ENCODE assay signal across 1 cellular context in the genomic region with DNA sequence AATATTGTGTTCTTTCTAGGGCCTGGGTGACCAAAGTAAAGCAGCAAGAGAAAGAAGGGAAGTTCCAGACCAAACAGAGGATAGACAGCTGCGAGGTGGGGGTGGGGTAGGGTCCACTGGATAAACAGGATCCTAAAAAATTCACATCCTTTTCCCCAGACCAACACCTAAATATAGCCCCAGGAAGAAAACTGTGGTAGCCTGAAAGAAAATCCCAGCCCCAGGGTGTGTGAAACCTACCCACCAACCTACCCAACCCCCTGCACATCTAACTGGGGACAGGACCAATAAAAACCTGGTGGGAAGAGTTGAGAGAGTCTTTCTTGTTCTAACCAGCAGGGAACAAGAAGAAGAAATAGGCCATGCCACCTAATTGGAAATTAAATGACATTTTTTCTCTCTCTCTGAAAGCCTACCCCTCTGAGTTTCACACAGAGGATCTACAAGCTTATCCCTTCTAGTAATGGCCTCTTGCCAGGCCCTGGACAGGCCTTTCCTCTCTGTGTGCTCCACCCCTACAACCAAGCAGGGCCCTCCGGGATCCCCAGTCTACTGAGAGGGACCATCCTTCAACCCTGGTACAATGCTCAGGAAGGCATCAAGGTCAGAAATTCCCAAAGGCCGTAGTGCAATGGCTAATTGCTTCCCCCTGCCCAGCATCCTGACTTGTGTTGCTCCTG.
TF ChIP-seq lines count a peak whose summit lies in the region.

No MANE protein-coding gene starts in this region.

TF ChIP-seq in endothelial cell of umbilical vein, 7 proteins besides CTCF, POLR2A, EP300 and RAD21:
- no peak for TF ChIP-seq EZH2 (IDR thresholded peaks at IDR 0.05; ENCODE audit: borderline replicate concordance, low read depth, low read length, severe bottlenecking)
- TF ChIP-seq GATA2 (IDR thresholded peaks at IDR 0.05; ENCODE audit: insufficient read depth, insufficient read length, low read depth, low read length): no peak
- no peak for TF ChIP-seq JUN (IDR thresholded peaks at IDR 0.05; ENCODE audit: borderline replicate concordance, insufficient read depth, insufficient read length, low read depth)
- TF ChIP-seq POLR2AphosphoS5 (IDR thresholded peaks at IDR 0.05; ENCODE audit: insufficient read depth, low read depth, low read length): no peak
- TF ChIP-seq MYC (IDR thresholded peaks at IDR 0.05; ENCODE audit: low read depth, low read length): no peak
- TF ChIP-seq, protein P1, sequence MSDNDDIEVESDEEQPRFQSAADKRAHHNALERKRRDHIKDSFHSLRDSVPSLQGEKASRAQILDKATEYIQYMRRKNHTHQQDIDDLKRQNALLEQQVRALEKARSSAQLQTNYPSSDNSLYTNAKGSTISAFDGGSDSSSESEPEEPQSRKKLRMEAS (IDR thresholded peaks at IDR 0.05; ENCODE audit: insufficient read depth, insufficient read length): no peak
- TF ChIP-seq FOS (IDR thresholded peaks at IDR 0.05; ENCODE audit: borderline replicate concordance, insufficient read depth, low read length): no peak
